ENCODE assay signal across 8 cellular contexts in genomic region chr2:23940976-23941605, GRCh38. TPM values are rescaled to one million over a fixed set of nuclear protein-coding genes. Genes with fewer than 3 reads are reported as not detected.
DNase-seq lines count a peak whose midpoint lies in the region; ATAC-seq and TF ChIP-seq lines count a peak whose summit lies in the region.

No MANE protein-coding gene starts in this region.

- DNase-seq in NCI-H1105 treated with DMSO at 0.1 percent for 48 hours (lab: John Stamatoyannopoulos, UW), result peak; percentile 9
- no peak for DNase-seq in NCI-H1105 (lab: John Stamatoyannopoulos, UW)
- DNase-seq in NCI-H226, result peak; percentile 18
- peak; percentile 50 for DNase-seq in choroid plexus epithelial cell (ENCODE audit: low read depth)
- DNase-seq in lung (ENCODE audit: low spot score), result no peak
- no peak for DNase-seq in upper lobe of left lung
- DNase-seq in iPS-NIHi7 (ENCODE audit: extremely low spot score), result no peak

- TF ChIP-seq POLR2A in upper lobe of left lung (IDR thresholded peaks at IDR 0.05), result no peak

- H3K9me3 ChIP-seq in lung (ENCODE audit: control insufficient read depth in 2 of 2, insufficient read depth in 1 of 2, low read length in 1 of 2) (no peaks in the 10 kb centered on the region), upper lobe of left lung (no peaks in the 10 kb centered on the region)

- no peaks in the 10 kb centered on the region for H3K36me3 ChIP-seq in lung (ENCODE audit: control insufficient read depth in 2 of 2, insufficient read depth in 2 of 2, low read length in 2 of 2)
- no peaks in the 10 kb centered on the region for H3K36me3 ChIP-seq in upper lobe of left lung

- 3 to 4% methylated on average over 15 of the region's 15 CpGs for WGBS in lung, 2 donors
- WGBS in upper lobe of left lung, 2 donors, result 2% methylated on average over 15 of the region's 15 CpGs

- TF ChIP-seq CTCF in choroid plexus epithelial cell (conservative IDR thresholded peaks at IDR 0.05; ENCODE audit: low read depth, low read length), result no peak
- no peak for TF ChIP-seq CTCF in lung (IDR thresholded peaks at IDR 0.05; ENCODE audit: control extremely low read depth, extremely low read depth)
- no peak for TF ChIP-seq CTCF in upper lobe of left lung (IDR thresholded peaks at IDR 0.05)

- peak overlapping the region; percentile 82 for H3K4me3 ChIP-seq in choroid plexus epithelial cell (ENCODE audit: low read depth, low read length)
- peak overlapping the region; percentile 92 for H3K4me3 ChIP-seq in lung
- H3K4me3 ChIP-seq in upper lobe of left lung, result peak overlapping the region; percentile 71 to 96 (median 88)

- peak overlapping the region; percentile 94 to 96 for H3K27ac ChIP-seq in lung (ENCODE audit: low read depth in 1 of 2, low read length in 1 of 2)
- peak overlapping the region; percentile 88 to 96 (median 90) for H3K27ac ChIP-seq in upper lobe of left lung

- H3K27me3 ChIP-seq in lung (ENCODE audit: control insufficient read depth, insufficient read depth) (no peaks in the 10 kb centered on the region), upper lobe of left lung (no peaks in the 10 kb centered on the region)

- H3K4me1 ChIP-seq in lung (ENCODE audit: control insufficient read depth in 2 of 2, insufficient read depth in 2 of 2, low read length in 2 of 2), result peaks cover 3 to 7% of the 10 kb centered on the region in 2 donors
- peaks cover 0 to 22% (median 6%) of the 10 kb centered on the region in 4 donors for H3K4me1 ChIP-seq in upper lobe of left lung

- ATAC-seq in lung (ENCODE audit: insufficient read depth, low FRiP score), result no peak
- no peak for ATAC-seq in upper lobe of left lung (ENCODE audit: low FRiP score in 2 of 2)
- no peak for ATAC-seq in GM19397 (IDR thresholded peaks at IDR 0.05; ENCODE audit: unreplicated experiment)

- TF ChIP-seq EP300 in upper lobe of left lung (IDR thresholded peaks at IDR 0.05), result no peak

RNA-seq across cellular contexts. Expression of gene UBXN2A, which starts 0.8 kb away (rescaled TPM):
- 10 to 100 TPM; 10.2 to 23.3 TPM for total RNA-seq in lung
- polyA plus RNA-seq in lung, result 1 to 10 TPM; 4.7 to 6.0 TPM
- total RNA-seq in upper lobe of left lung, result 10 to 100 TPM in 3 of 6 donors, 1 to 10 TPM in 3; 6.3 to 16.8 (median 10.5) TPM

RNA-seq across cellular contexts. Expression of gene ATAD2B, which starts 14.2 kb away (rescaled TPM):
- total RNA-seq in lung, result 10 to 100 TPM; 29.5 to 77.3 TPM
- polyA plus RNA-seq in lung, result 1 to 10 TPM; 4.1 to 4.5 TPM
- total RNA-seq in upper lobe of left lung, result 10 to 100 TPM; 17.8 to 51.3 (median 25.3) TPM

Comparison
In these comparisons a context has a peak if more than half of its experiments do, and no peak if none do; other contexts are left out.
1. DNase-seq: peak in NCI-H1105 treated with DMSO at 0.1 percent for 48 hours (single experiment), NCI-H226 (single experiment) and choroid plexus epithelial cell (single experiment); none in NCI-H1105 (single experiment), lung (single experiment), upper lobe of left lung (0 of 2) and iPS-NIHi7 (single experiment).
2. Peak in every context shown above with its lines, with median percentiles within 50 percentile points of each other: H3K4me3 ChIP-seq.